In the genomic region with DNA sequence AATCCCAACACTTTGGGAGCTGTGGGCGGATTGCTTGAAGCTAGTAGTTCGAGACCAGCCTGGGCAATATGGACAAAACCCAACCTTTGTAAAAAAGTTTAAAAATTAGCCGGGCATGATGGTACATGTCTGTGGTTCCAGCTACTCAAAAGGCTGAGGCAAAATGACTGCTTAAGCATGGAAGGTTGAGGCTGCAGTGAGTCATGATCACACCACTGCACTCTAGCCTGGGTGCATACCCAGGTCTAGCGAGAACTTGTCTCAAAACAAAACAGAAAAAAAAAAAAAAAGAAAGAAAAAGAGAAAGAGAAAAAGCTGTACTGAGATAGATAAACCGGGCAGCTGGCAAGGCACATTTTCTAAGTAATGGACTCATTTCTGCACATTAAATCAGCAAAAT, we compare ENCODE assay signal across 8 cellular contexts. TPM values are rescaled to one million over a fixed set of nuclear protein-coding genes. Genes with fewer than 3 reads are reported as not detected.
DNase-seq lines count a peak whose midpoint lies in the region; ATAC-seq and TF ChIP-seq lines count a peak whose summit lies in the region.

No MANE protein-coding gene starts in this region.

- H3K4me1 ChIP-seq in Loucy (ENCODE audit: insufficient read depth, low read length, poor library complexity, severe bottlenecking), result peaks cover 30% of the 10 kb centered on the region

- peaks cover 54 to 57% of the 10 kb centered on the region in 2 donors for H3K4me1 Mint-ChIP-seq in natural killer cell

- no peak overlapping the region for H3K4me3 ChIP-seq in Loucy (ENCODE audit: low read length, poor library complexity, severe bottlenecking)

- H3K79me2 ChIP-seq in Loucy (ENCODE audit: insufficient read depth, low read length), result peaks cover 96% of the 10 kb centered on the region

- no peaks in the 10 kb centered on the region for H3K9me3 Mint-ChIP-seq in natural killer cell

- H3F3A ChIP-seq in Loucy (ENCODE audit: low read depth), result no peaks in the 10 kb centered on the region

- intact Hi-C loops in natural killer cell (cut with micrococcal nuclease), result no loop called here

- peaks cover 85% of the 10 kb centered on the region for H4K20me1 ChIP-seq in Loucy (ENCODE audit: insufficient read depth, low read length, poor library complexity, severe bottlenecking)

- H3K27me3 Mint-ChIP-seq in natural killer cell (ENCODE audit: low read depth in 2 of 2), result no peaks in the 10 kb centered on the region

- no peaks in the 10 kb centered on the region for H3K9me3 ChIP-seq in Loucy (ENCODE audit: insufficient read depth, low read depth, low read length)

- H3K27ac Mint-ChIP-seq in natural killer cell, result peak overlapping the region; percentile 72 to 88

- peak; percentile 77 for DNase-seq in EH (ENCODE audit: low read depth)
- peak; percentile 60 for DNase-seq in activated naive CD4-positive, alpha-beta T cell treated with anti-CD3 and anti-CD28 coated beads, Interleukin-2, amount 50 U/mL, for 16 hours
- no peak for DNase-seq in natural killer cell
- DNase-seq in ecto neural progenitor cell (ENCODE audit: low spot score), result no peak
- DNase-seq in GF-D8 (lab: John Stamatoyannopoulos, UW), result no peak
- no peak for DNase-seq in DMS53 (lab: John Stamatoyannopoulos, UW)

- ATAC-seq in GM21825 (IDR thresholded peaks at IDR 0.05; ENCODE audit: unreplicated experiment) (peak; percentile 78), natural killer cell (peak; percentile 86 to 98 (median 86))

- H3K4me2 ChIP-seq in Loucy (ENCODE audit: low read depth, low read length, poor library complexity, severe bottlenecking), result peak overlapping the region; percentile 18

- H3K4me3 Mint-ChIP-seq in natural killer cell, result no peak overlapping the region

- H3K27me3 ChIP-seq in Loucy (ENCODE audit: insufficient read depth, low read length, poor library complexity, severe bottlenecking), result no peaks in the 10 kb centered on the region

- H3K9ac ChIP-seq in Loucy (ENCODE audit: low read depth, low read length, poor library complexity, severe bottlenecking), result peak overlapping the region; percentile 55

- no peak overlapping the region for H2AFZ ChIP-seq in Loucy (ENCODE audit: low read length)

- H3K36me3 Mint-ChIP-seq in natural killer cell, result peaks cover 9% of the 10 kb centered on the region

- H3K9me2 ChIP-seq in Loucy (replicated peaks; ENCODE audit: low read depth, low read length), result no peaks in the 10 kb centered on the region

- TF ChIP-seq CTCF in Loucy (conservative IDR thresholded peaks at IDR 0.05; ENCODE audit: low read length) (no peak), natural killer cell (IDR thresholded peaks at IDR 0.05) (no peak)

- peaks cover 46% of the 10 kb centered on the region for H3K36me3 ChIP-seq in Loucy (ENCODE audit: insufficient read depth, low read length)

RNA-seq across cellular contexts. Expression of a gene that starts 10.6 kb away (rescaled TPM):
- 100 to 1,000 TPM; 110 to 147 (median 121) TPM for total RNA-seq in natural killer cell

RNA-seq across cellular contexts. Expression of a gene that starts 29.5 kb away (rescaled TPM):
- total RNA-seq in natural killer cell, result 10 to 100 TPM; 42.8 to 51.5 (median 44.4) TPM

Comparison
In these comparisons a context has a peak if more than half of its experiments do, and no peak if none do; other contexts are left out.
1. DNase-seq: peak in EH (single experiment) and activated naive CD4-positive, alpha-beta T cell treated with anti-CD3 and anti-CD28 coated beads, Interleukin-2, amount 50 U/mL, for 16 hours (single experiment); none in natural killer cell (single experiment), ecto neural progenitor cell (single experiment), GF-D8 (single experiment) and DMS53 (single experiment).